Comparison of ENCODE assay signal across 22 cellular contexts in genomic region chr1:25651824-25652741, GRCh38. TPM values are rescaled to one million over a fixed set of nuclear protein-coding genes. Genes with fewer than 3 reads are reported as not detected.
DNase-seq lines count a peak whose midpoint lies in the region; ATAC-seq and TF ChIP-seq lines count a peak whose summit lies in the region.
"Had no signal": no experiment of that assay in that cellular context is flagged by ENCODE, and none has a peak within 500 bp of the region (broad histone marks: within the 10 kb centered on the region; RNA-seq: fewer than 3 reads in every experiment).

No MANE protein-coding gene starts in this region.

- no peak overlapping the region for H2AFZ ChIP-seq in SK-N-SH (ENCODE audit: low read depth)

- no peak for TF ChIP-seq CTCF in SK-N-SH (IDR thresholded peaks at IDR 0.05)
- no peak for TF ChIP-seq CTCF in type B pancreatic cell (conservative IDR thresholded peaks at IDR 0.05)

- H3K4me2 ChIP-seq in SK-N-SH, result no peak overlapping the region

- no peak overlapping the region for H3K9ac ChIP-seq in SK-N-SH

- TF ChIP-seq RAD21 in SK-N-SH (IDR thresholded peaks at IDR 0.05; ENCODE audit: low read length), result no peak

- no peak for ATAC-seq in SK-N-SH treated with all-trans-retinoic acid at 6 μM for 48 hours
- no peak for ATAC-seq in naive thymus-derived CD8-positive, alpha-beta T cell
- no peak for ATAC-seq in HG02588 (IDR thresholded peaks at IDR 0.05; ENCODE audit: unreplicated experiment)
- ATAC-seq: PC-3 had no signal

- DNase-seq in SK-N-SH (peak; percentile 8), fibroblast of gingiva (ENCODE audit: low read depth) (peak; percentile 39), type B pancreatic cell (ENCODE audit: extremely low spot score, unreplicated experiment) (peak; percentile 58), GM19240 (ENCODE audit: insufficient read length, low spot score) (no peak)
- peak in 1 of 10 donors; percentile 12 for DNase-seq in naive thymus-derived CD8-positive, alpha-beta T cell
- no peak for DNase-seq in stimulated activated CD4-positive, alpha-beta T cell treated with anti-CD3 and anti-CD28 coated beads, Interleukin-2, amount 100 ng/mL, for 24 hours
- DNase-seq: activated CD4-positive, alpha-beta T cell treated with anti-CD3 and anti-CD28 coated beads for 48 hours; activated T-cell treated with anti-CD3 and anti-CD28 coated beads, Interleukin-2, amount 50 U/mL, for 1 hour; CD4-positive, CD25-positive, alpha-beta regulatory T cell; HFFc6; MV-4-11; nephron progenitor cell; PC-3; right lobe of liver had no signal

- no peaks in the 10 kb centered on the region for H3K27me3 Mint-ChIP-seq in naive thymus-derived CD8-positive, alpha-beta T cell
- H3K27me3 Mint-ChIP-seq in type B pancreatic cell, result no peaks in the 10 kb centered on the region
- H3K27me3 Mint-ChIP-seq: central memory CD8-positive, alpha-beta T cell had no signal

- CTCF ChIA-PET in SK-N-SH (lab: Yijun Ruan, JAX), result interaction anchor here (1.0 to 1.5 kb wide), 2 partner anchors 33 to 46 kb away, joined by 3 to 6 read pairs; no protein-coding TSS in a partner anchor

- peak overlapping the region in 6 of 10 donors; percentile 15 to 78 (median 62) for H3K27ac Mint-ChIP-seq in naive thymus-derived CD8-positive, alpha-beta T cell
- H3K27ac Mint-ChIP-seq in type B pancreatic cell, result no peak overlapping the region
- H3K27ac Mint-ChIP-seq: endodermal cell, HFFc6, memory B cell, nephron progenitor cell had no signal

- H3K9me3 Mint-ChIP-seq in naive thymus-derived CD8-positive, alpha-beta T cell, result no peaks in the 10 kb centered on the region
- no peaks in the 10 kb centered on the region for H3K9me3 Mint-ChIP-seq in type B pancreatic cell
- H3K9me3 Mint-ChIP-seq: CD4-positive, CD25-positive, alpha-beta regulatory T cell; central memory CD8-positive, alpha-beta T cell; endodermal cell; HFFc6; IgD-negative memory B cell; memory B cell; nephron progenitor cell had no signal

- H3K9me3 ChIP-seq in SK-N-SH, result no peaks in the 10 kb centered on the region
- H3K9me3 ChIP-seq: right lobe of liver had no signal

- H3K27ac ChIP-seq in SK-N-SH (ENCODE audit: low read depth in 2 of 2, low read length in 1 of 2), result no peak overlapping the region
- H3K27ac ChIP-seq: 22Rv1, right lobe of liver, SK-N-MC had no signal

- no peaks in the 10 kb centered on the region for H3K9me2 ChIP-seq in SK-N-SH

- no peaks in the 10 kb centered on the region for H3F3A ChIP-seq in SK-N-SH (replicated peaks; ENCODE audit: insufficient read depth)

- TF ChIP-seq EP300 in SK-N-SH (IDR thresholded peaks at IDR 0.05; ENCODE audit: borderline replicate concordance in 1 of 2, low read depth in 1 of 2, low read length in 1 of 2), result no peak

- H3K36me3 ChIP-seq in SK-N-SH (replicated peaks in 1 of 2; ENCODE audit: control insufficient read depth in 1 of 2, insufficient read depth in 2 of 2, low read length in 1 of 2), result no peaks in the 10 kb centered on the region
- H3K36me3 ChIP-seq: right lobe of liver had no signal

- H4K20me1 ChIP-seq in SK-N-SH (ENCODE audit: insufficient read depth), result no peaks in the 10 kb centered on the region

- 48% methylated on average over 4 of the region's 12 CpGs for WGBS in SK-N-SH (ENCODE audit: low lambda C conversion rate)

- peaks cover 0 to under 1% of the 10 kb centered on the region in 2 experiments; a peak in 1 of 4 replicates for H3K4me1 ChIP-seq in SK-N-SH (ENCODE audit: control insufficient read depth in 1 of 2, insufficient read depth in 2 of 2, low read depth in 1 of 2, low read length in 1 of 2)

- peaks cover 24 to 90% (median 59%) of the 10 kb centered on the region in 4 donors for H3K4me1 Mint-ChIP-seq in naive thymus-derived CD8-positive, alpha-beta T cell
- peaks cover 27% of the 10 kb centered on the region for H3K4me1 Mint-ChIP-seq in type B pancreatic cell (ENCODE audit: unreplicated experiment)

- H3K79me2 ChIP-seq in SK-N-SH (ENCODE audit: insufficient read depth), result no peaks in the 10 kb centered on the region

- peaks cover 0 to 24% (median 0%) of the 10 kb centered on the region in 3 donors for H3K36me3 Mint-ChIP-seq in naive thymus-derived CD8-positive, alpha-beta T cell
- no peaks in the 10 kb centered on the region for H3K36me3 Mint-ChIP-seq in type B pancreatic cell
- H3K36me3 Mint-ChIP-seq: IgD-negative memory B cell, memory B cell had no signal

- POLR2A ChIA-PET in SK-N-SH (lab: Yijun Ruan, JAX), result no interaction called here
- POLR2A ChIA-PET in naive thymus-derived CD8-positive, alpha-beta T cell (lab: Charles Lee), result interaction anchor here (0.9 to 3.8 kb wide), 3 partner anchors 9 to 36 kb away, joined by 3 to 9 read pairs (median 3); no protein-coding TSS in a partner anchor

- H3K4me3 Mint-ChIP-seq in naive thymus-derived CD8-positive, alpha-beta T cell, result no peak overlapping the region
- H3K4me3 Mint-ChIP-seq in type B pancreatic cell, result no peak overlapping the region
- H3K4me3 Mint-ChIP-seq: CD4-positive, CD25-positive, alpha-beta regulatory T cell; central memory CD8-positive, alpha-beta T cell; endodermal cell; HFFc6; IgD-negative memory B cell; memory B cell; nephron progenitor cell had no signal

- no peak overlapping the region for H3K4me3 ChIP-seq in SK-N-SH (ENCODE audit: low read depth in 2 of 2, low read length in 1 of 2)
- H3K4me3 ChIP-seq: right lobe of liver, SK-N-MC had no signal

- H3K27me3 ChIP-seq in SK-N-SH (ENCODE audit: insufficient read depth), result peaks cover 23% of the 10 kb centered on the region; the same call in 1 of the 2 replicates
- H3K27me3 ChIP-seq: right lobe of liver had no signal

TF ChIP-seq in SK-N-SH, 30 proteins besides CTCF, POLR2A, EP300 and RAD21 (continues in another document):
- TF ChIP-seq RCOR1 (IDR thresholded peaks at IDR 0.05; ENCODE audit: low read length) (no peak), GABPA (IDR thresholded peaks at IDR 0.05; ENCODE audit: low read depth) (no peak), RFX5 (IDR thresholded peaks at IDR 0.05; ENCODE audit: low read length) (no peak), REST (IDR thresholded peaks at IDR 0.05; ENCODE audit: low read depth, low read length) (no peak), ELF1 (IDR thresholded peaks at IDR 0.05) (no peak), FOXJ3 (CRISPR knock-in tag; IDR thresholded peaks at IDR 0.05) (no peak)

TF ChIP-seq in SK-N-SH treated with all-trans-retinoic acid at 6 μM for 48 hours, 23 proteins besides CTCF, POLR2A, EP300 and RAD21:
- TF ChIP-seq CREB5 (CRISPR knock-in tag; IDR thresholded peaks at IDR 0.05; ENCODE audit: low read depth) (no peak), TOX (CRISPR knock-in tag; IDR thresholded peaks at IDR 0.05; ENCODE audit: borderline replicate concordance) (no peak), ZC3H10 (CRISPR knock-in tag; IDR thresholded peaks at IDR 0.05) (no peak), PPARA (CRISPR knock-in tag; IDR thresholded peaks at IDR 0.05; ENCODE audit: borderline replicate concordance) (no peak), OSR1 (CRISPR knock-in tag; IDR thresholded peaks at IDR 0.05) (no peak), ESRRG (CRISPR knock-in tag; IDR thresholded peaks at IDR 0.05) (no peak)

RNA-seq across cellular contexts. Expression of gene MAN1C1, which starts 35.5 kb away (rescaled TPM):
- 0.20 and 0.26 TPM in 2 replicates for polyA plus RNA-seq in SK-N-SH (2012; rRNA removed)
- 0.21 and 0.32 TPM in 2 replicates for polyA plus RNA-seq in SK-N-SH (2012; cell fraction: cytosol; rRNA removed)
- 0.25 and 0.27 TPM in 2 replicates for polyA plus RNA-seq in SK-N-SH (2012; cell fraction: nucleus; rRNA removed)
- total RNA-seq in naive thymus-derived CD8-positive, alpha-beta T cell, result 10 to 100 TPM; 46.0 to 47.2 TPM
- 10 to 100 TPM; 11.3 to 48.3 (median 11.7) TPM for polyA plus RNA-seq in naive thymus-derived CD8-positive, alpha-beta T cell
- total RNA-seq in type B pancreatic cell (ENCODE audit: low replicate concordance), result 6.4 and 9.1 TPM in 2 replicates

Comparison
In these comparisons a context has a peak if more than half of its experiments do, and no peak if none do; other contexts are left out.
1. DNase-seq: peak in SK-N-SH (single experiment), fibroblast of gingiva (single experiment) and type B pancreatic cell (single experiment); none in GM19240 (single experiment) and stimulated activated CD4-positive, alpha-beta T cell treated with anti-CD3 and anti-CD28 coated beads, Interleukin-2, amount 100 ng/mL, for 24 hours (0 of 2).